Comparison of ENCODE assay signal across 23 cellular contexts in the genomic region with DNA sequence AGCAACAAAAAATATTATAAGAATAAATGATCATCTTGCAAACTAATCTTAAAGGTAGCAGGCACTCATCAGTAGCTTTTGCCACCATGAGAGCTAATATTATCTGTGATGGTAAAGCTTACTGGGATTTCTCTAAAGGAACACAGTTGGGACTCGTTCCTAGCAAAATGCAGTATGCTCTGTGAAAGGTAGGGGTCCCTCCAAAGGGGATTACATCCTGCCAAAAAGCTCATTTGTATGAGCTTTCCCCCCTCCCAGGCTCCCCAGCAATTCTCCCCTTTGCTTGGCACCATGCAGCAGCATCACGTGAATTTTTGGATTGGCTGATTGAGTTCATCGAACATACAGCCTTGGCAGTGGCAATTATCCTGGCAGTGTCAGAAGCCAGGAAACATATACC.
"Had no signal": no experiment of that assay in that cellular context is flagged by ENCODE, and none has a peak within 500 bp of the region (broad histone marks: within the 10 kb centered on the region; RNA-seq: fewer than 3 reads in every experiment).

No MANE protein-coding gene starts in this region.

- H3K27me3 ChIP-seq: colonic mucosa, heart left ventricle, neutrophil, right lobe of liver, spleen, transverse colon had no signal

- H3K27ac ChIP-seq: colonic mucosa, heart left ventricle, neutrophil, psoas muscle, right lobe of liver, spleen, thoracic aorta, transverse colon had no signal

- H3K4me3 ChIP-seq: colonic mucosa, heart left ventricle, psoas muscle, right lobe of liver, spleen, thoracic aorta, transverse colon had no signal

- DNase-seq: colonic mucosa; dermis blood vessel endothelial cell; erythroblast; foreskin melanocyte; heart left ventricle; hippocampal formation; kidney; left cardiac atrium; naive thymus-derived CD4-positive, alpha-beta T cell; nephron progenitor cell; psoas muscle; retina; right lobe of liver; spleen; stimulated activated CD4-positive, alpha-beta T cell treated with anti-CD3 and anti-CD28 coated beads, Interleukin-15, amount 100 ng/mL, for 24 hours; stimulated activated CD4-positive, alpha-beta T cell treated with anti-CD3 and anti-CD28 coated beads, Interleukin-1b, Interleukin-23, amount 100 ng/mL, for 48 hours; stimulated activated CD4-positive, alpha-beta T cell treated with anti-CD3 and anti-CD28 coated beads, Interleukin-4, amount 100 ng/mL, for 24 hours; stimulated activated naive B cell treated with anti-CD40 and anti-IgM and Interleukin-4, amounts not matched to agents 10 μg/mL and 1 μg/mL and 100 μg/mL, for 72 hours; stimulated activated naive CD8-positive, alpha-beta T cell treated with anti-CD3 and anti-CD28 coated beads, Interleukin-15, amount 100 ng/mL, for 72 hours; transverse colon had no signal

- H3K36me3 ChIP-seq: colonic mucosa, heart left ventricle, neutrophil, right lobe of liver, spleen, thoracic aorta, transverse colon had no signal

- H3K36me3 Mint-ChIP-seq: naive thymus-derived CD4-positive, alpha-beta T cell; stimulated activated naive B cell treated with anti-CD40 and anti-IgM and Interleukin-4, amounts not matched to agents 10 μg/mL and 1 μg/mL and 100 μg/mL, for 72 hours had no signal

- H3K27ac Mint-ChIP-seq: naive thymus-derived CD4-positive, alpha-beta T cell; nephron progenitor cell; stimulated activated naive B cell treated with anti-CD40 and anti-IgM and Interleukin-4, amounts not matched to agents 10 μg/mL and 1 μg/mL and 100 μg/mL, for 72 hours; stimulated activated naive CD8-positive, alpha-beta T cell treated with anti-CD3 and anti-CD28 coated beads, Interleukin-15, amount 100 ng/mL, for 72 hours had no signal

- H3K4me1 Mint-ChIP-seq: naive thymus-derived CD4-positive, alpha-beta T cell; nephron progenitor cell; stimulated activated naive B cell treated with anti-CD40 and anti-IgM and Interleukin-4, amounts not matched to agents 10 μg/mL and 1 μg/mL and 100 μg/mL, for 72 hours; stimulated activated naive CD8-positive, alpha-beta T cell treated with anti-CD3 and anti-CD28 coated beads, Interleukin-15, amount 100 ng/mL, for 72 hours had no signal

- H3K4me1 ChIP-seq: colonic mucosa, heart left ventricle, psoas muscle, right lobe of liver, spleen, transverse colon had no signal

- H3K4me3 Mint-ChIP-seq: naive thymus-derived CD4-positive, alpha-beta T cell; nephron progenitor cell; stimulated activated naive B cell treated with anti-CD40 and anti-IgM and Interleukin-4, amounts not matched to agents 10 μg/mL and 1 μg/mL and 100 μg/mL, for 72 hours; stimulated activated naive CD8-positive, alpha-beta T cell treated with anti-CD3 and anti-CD28 coated beads, Interleukin-15, amount 100 ng/mL, for 72 hours had no signal

- H3K27me3 Mint-ChIP-seq: naive thymus-derived CD4-positive, alpha-beta T cell; stimulated activated naive B cell treated with anti-CD40 and anti-IgM and Interleukin-4, amounts not matched to agents 10 μg/mL and 1 μg/mL and 100 μg/mL, for 72 hours; stimulated activated naive CD8-positive, alpha-beta T cell treated with anti-CD3 and anti-CD28 coated beads, Interleukin-15, amount 100 ng/mL, for 72 hours had no signal

- FAIRE-seq: endothelial cell of umbilical vein, kidney had no signal

- ATAC-seq: heart left ventricle; left cardiac atrium; naive thymus-derived CD4-positive, alpha-beta T cell; psoas muscle; right lobe of liver; stimulated activated naive B cell treated with anti-CD40 and anti-IgM and Interleukin-4, amounts not matched to agents 10 μg/mL and 1 μg/mL and 100 μg/mL, for 72 hours; stimulated activated naive CD8-positive, alpha-beta T cell treated with anti-CD3 and anti-CD28 coated beads, Interleukin-15, amount 100 ng/mL, for 72 hours had no signal

- H3K9me3 ChIP-seq: colonic mucosa, heart left ventricle, neutrophil, psoas muscle, right lobe of liver, thoracic aorta, transverse colon had no signal
